Comparison of ENCODE assay signal across 33 cellular contexts in genomic region chr13:96403241-96403640, GRCh38.
"Had no signal": no experiment of that assay in that cellular context is flagged by ENCODE, and none has a peak within 500 bp of the region (broad histone marks: within the 10 kb centered on the region; RNA-seq: fewer than 3 reads in every experiment).

No MANE protein-coding gene starts in this region.

- H3K27me3 ChIP-seq: adrenal gland, body of pancreas, esophagus muscularis mucosa, foreskin keratinocyte, gastrocnemius medialis, heart left ventricle had no signal

- H3K9me3 ChIP-seq: adrenal gland, body of pancreas, esophagus muscularis mucosa, gastrocnemius medialis, heart left ventricle had no signal

- H3K36me3 ChIP-seq: adrenal gland, esophagus muscularis mucosa, gastrocnemius medialis, heart left ventricle had no signal

- H3K36me3 Mint-ChIP-seq: activated CD4-positive, alpha-beta memory T cell treated with anti-CD3 and anti-CD28 coated beads for 36 hours; activated CD8-positive, alpha-beta memory T cell treated with anti-CD3 and anti-CD28 coated beads, Interleukin-2, amount 10 ng/mL, durations not matched to agents 7 days and 5 days; activated naive CD4-positive, alpha-beta T cell treated with anti-CD3 and anti-CD28 coated beads, Interleukin-2, amount 50 U/mL, for 24 hours; activated naive CD8-positive, alpha-beta T cell treated with anti-CD3 and anti-CD28 coated beads for 36 hours had no signal

- H3K9me3 Mint-ChIP-seq: activated CD4-positive, alpha-beta memory T cell treated with anti-CD3 and anti-CD28 coated beads for 36 hours; activated CD4-positive, alpha-beta T cell treated with anti-CD3 and anti-CD28 coated beads, Interleukin-2, amount 10 ng/mL, durations not matched to agents 24 days and 14 days; activated naive CD4-positive, alpha-beta T cell treated with anti-CD3 and anti-CD28 coated beads, Interleukin-2, amount 50 U/mL, for 24 hours; activated naive CD8-positive, alpha-beta T cell treated with anti-CD3 and anti-CD28 coated beads, Interleukin-2, amount 50 U/mL, for 24 hours; activated T-helper 1 cell treated with anti-CD3 and anti-CD28 coated beads, Interleukin-12 subunit alpha, Interleukin-12 subunit beta, Interleukin-2, Interleukin-4 antibody, amounts not matched to agents 30 ng/mL and 10 ng/mL and 1 ng/mL, durations not matched to agents 14 hours and 24 hours and 36 hours had no signal

- H3K27ac Mint-ChIP-seq: activated CD4-positive, alpha-beta memory T cell treated with anti-CD3 and anti-CD28 coated beads for 36 hours; activated CD4-positive, alpha-beta T cell treated with anti-CD3 and anti-CD28 coated beads for 36 hours; activated CD4-positive, alpha-beta T cell treated with anti-CD3 and anti-CD28 coated beads, Interleukin-2, amount 10 ng/mL, durations not matched to agents 24 days and 14 days; activated CD8-positive, alpha-beta memory T cell treated with anti-CD3 and anti-CD28 coated beads, Interleukin-2, amount 10 ng/mL, durations not matched to agents 7 days and 5 days; activated CD8-positive, alpha-beta T cell treated with anti-CD3 and anti-CD28 coated beads, Interleukin-2, amount 10 ng/mL, durations not matched to agents 7 days and 5 days; activated naive CD4-positive, alpha-beta T cell treated with anti-CD3 and anti-CD28 coated beads for 36 hours; activated naive CD4-positive, alpha-beta T cell treated with anti-CD3 and anti-CD28 coated beads, Interleukin-2, amount 50 U/mL, for 24 hours; activated naive CD8-positive, alpha-beta T cell treated with anti-CD3 and anti-CD28 coated beads for 36 hours; activated naive CD8-positive, alpha-beta T cell treated with anti-CD3 and anti-CD28 coated beads, Interleukin-2, amount 50 U/mL, for 24 hours; activated T-cell treated with anti-CD3 and anti-CD28 coated beads, Interleukin-2, amount 50 U/mL, for 24 hours; activated T-helper 1 cell treated with anti-CD3 and anti-CD28 coated beads, Interleukin-12 subunit alpha, Interleukin-12 subunit beta, Interleukin-2, Interleukin-4 antibody, amounts not matched to agents 30 ng/mL and 10 ng/mL and 1 ng/mL, durations not matched to agents 14 hours and 24 hours and 36 hours; activated T-helper 2 cell treated with anti-CD3 and anti-CD28 coated beads, Interferon-gamma antibody, Interleukin-2, Interleukin-4, amounts not matched to agents 10 μg/mL and 5 μg/mL and 100 μg/mL, durations not matched to agents 14 hours and 24 hours and 36 hours; effector memory CD8-positive, alpha-beta T cell had no signal

- DNase-seq: activated CD4-positive, alpha-beta memory T cell treated with anti-CD3 and anti-CD28 coated beads for 36 hours; activated CD4-positive, alpha-beta T cell treated with anti-CD3 and anti-CD28 coated beads for 36 hours; activated CD4-positive, alpha-beta T cell treated with anti-CD3 and anti-CD28 coated beads, Interleukin-2, amount 10 ng/mL, durations not matched to agents 24 days and 14 days; activated CD4-positive, CD25-positive, alpha-beta regulatory T cell; activated CD4-positive, CD25-positive, alpha-beta regulatory T cell treated with anti-CD3 and anti-CD28 coated beads, Interleukin-2, amount 50 U/mL, for 72 hours; activated CD8-positive, alpha-beta memory T cell treated with anti-CD3 and anti-CD28 coated beads, Interleukin-2, amount 10 ng/mL, durations not matched to agents 7 days and 5 days; activated CD8-positive, alpha-beta memory T cell treated with anti-CD3 and anti-CD28 coated beads, Interleukin-2, amount 50 U/mL, for 4 hours; activated CD8-positive, alpha-beta T cell treated with anti-CD3 and anti-CD28 coated beads, Interleukin-2, amount 10 ng/mL, durations not matched to agents 7 days and 5 days; activated effector memory CD4-positive, alpha-beta T cell treated with anti-CD3 and anti-CD28 coated beads, Interleukin-2, amount 50 U/mL, for 16 hours; activated naive CD4-positive, alpha-beta T cell treated with anti-CD3 and anti-CD28 coated beads for 36 hours; activated naive CD8-positive, alpha-beta T cell treated with anti-CD3 and anti-CD28 coated beads for 36 hours; activated naive CD8-positive, alpha-beta T cell treated with anti-CD3 and anti-CD28 coated beads, Interleukin-2, amount 50 U/mL, for 24 hours; activated T-cell treated with anti-CD3 and anti-CD28 coated beads for 4 hours; activated T-cell treated with anti-CD3 and anti-CD28 coated beads, Interleukin-2, amount 50 U/mL, for 24 hours; adrenal gland; amygdala; aorta; body of pancreas; caudate nucleus; cortex of kidney; dermis blood vessel endothelial cell; effector CD4-positive, alpha-beta T cell; effector memory CD8-positive, alpha-beta T cell; erythroblast; foreskin keratinocyte; gastrocnemius medialis; glutamatergic neuron; heart left ventricle; hypothalamus had no signal

- H3K27me3 Mint-ChIP-seq: activated CD4-positive, alpha-beta memory T cell treated with anti-CD3 and anti-CD28 coated beads for 36 hours; activated CD4-positive, alpha-beta T cell treated with anti-CD3 and anti-CD28 coated beads, Interleukin-2, amount 10 ng/mL, durations not matched to agents 24 days and 14 days; activated CD8-positive, alpha-beta memory T cell treated with anti-CD3 and anti-CD28 coated beads, Interleukin-2, amount 10 ng/mL, durations not matched to agents 7 days and 5 days; activated naive CD4-positive, alpha-beta T cell treated with anti-CD3 and anti-CD28 coated beads, Interleukin-2, amount 50 U/mL, for 24 hours; activated naive CD8-positive, alpha-beta T cell treated with anti-CD3 and anti-CD28 coated beads for 36 hours; activated naive CD8-positive, alpha-beta T cell treated with anti-CD3 and anti-CD28 coated beads, Interleukin-2, amount 50 U/mL, for 24 hours; activated T-cell treated with anti-CD3 and anti-CD28 coated beads, Interleukin-2, amount 50 U/mL, for 24 hours; effector memory CD8-positive, alpha-beta T cell had no signal

- H3K4me3 ChIP-seq: adrenal gland, body of pancreas, esophagus muscularis mucosa, gastrocnemius medialis, heart left ventricle had no signal

- ATAC-seq: activated CD4-positive, alpha-beta T cell treated with anti-CD3 and anti-CD28 coated beads for 36 hours; activated CD8-positive, alpha-beta memory T cell treated with anti-CD3 and anti-CD28 coated beads, Interleukin-2, amount 10 ng/mL, durations not matched to agents 7 days and 5 days; activated CD8-positive, alpha-beta T cell treated with anti-CD3 and anti-CD28 coated beads, Interleukin-2, amount 10 ng/mL, durations not matched to agents 7 days and 5 days; activated naive CD8-positive, alpha-beta T cell treated with anti-CD3 and anti-CD28 coated beads, Interleukin-2, amount 50 U/mL, for 24 hours; body of pancreas; effector memory CD8-positive, alpha-beta T cell; foreskin keratinocyte; gastrocnemius medialis; heart left ventricle had no signal

- H3K4me1 Mint-ChIP-seq: activated CD4-positive, alpha-beta T cell treated with anti-CD3 and anti-CD28 coated beads for 36 hours; activated CD4-positive, alpha-beta T cell treated with anti-CD3 and anti-CD28 coated beads, Interleukin-2, amount 10 ng/mL, durations not matched to agents 24 days and 14 days; activated CD8-positive, alpha-beta memory T cell treated with anti-CD3 and anti-CD28 coated beads, Interleukin-2, amount 10 ng/mL, durations not matched to agents 7 days and 5 days; activated naive CD4-positive, alpha-beta T cell treated with anti-CD3 and anti-CD28 coated beads, Interleukin-2, amount 50 U/mL, for 24 hours; activated naive CD8-positive, alpha-beta T cell treated with anti-CD3 and anti-CD28 coated beads for 36 hours; activated naive CD8-positive, alpha-beta T cell treated with anti-CD3 and anti-CD28 coated beads, Interleukin-2, amount 50 U/mL, for 24 hours had no signal

- H3K27ac ChIP-seq: adrenal gland, body of pancreas, esophagus muscularis mucosa, foreskin keratinocyte, gastrocnemius medialis, heart left ventricle had no signal

- H3K4me1 ChIP-seq: adrenal gland, body of pancreas, esophagus muscularis mucosa, foreskin keratinocyte, gastrocnemius medialis, heart left ventricle had no signal

- H3K4me3 Mint-ChIP-seq: activated CD4-positive, alpha-beta memory T cell treated with anti-CD3 and anti-CD28 coated beads for 36 hours; activated CD4-positive, alpha-beta T cell treated with anti-CD3 and anti-CD28 coated beads for 36 hours; activated CD4-positive, alpha-beta T cell treated with anti-CD3 and anti-CD28 coated beads, Interleukin-2, amount 10 ng/mL, durations not matched to agents 24 days and 14 days; activated CD8-positive, alpha-beta memory T cell treated with anti-CD3 and anti-CD28 coated beads, Interleukin-2, amount 10 ng/mL, durations not matched to agents 7 days and 5 days; activated CD8-positive, alpha-beta T cell treated with anti-CD3 and anti-CD28 coated beads, Interleukin-2, amount 10 ng/mL, durations not matched to agents 7 days and 5 days; activated naive CD4-positive, alpha-beta T cell treated with anti-CD3 and anti-CD28 coated beads for 36 hours; activated naive CD4-positive, alpha-beta T cell treated with anti-CD3 and anti-CD28 coated beads, Interleukin-2, amount 50 U/mL, for 24 hours; activated naive CD8-positive, alpha-beta T cell treated with anti-CD3 and anti-CD28 coated beads for 36 hours; activated naive CD8-positive, alpha-beta T cell treated with anti-CD3 and anti-CD28 coated beads, Interleukin-2, amount 50 U/mL, for 24 hours; activated T-cell treated with anti-CD3 and anti-CD28 coated beads, Interleukin-2, amount 50 U/mL, for 24 hours; activated T-helper 1 cell treated with anti-CD3 and anti-CD28 coated beads, Interleukin-12 subunit alpha, Interleukin-12 subunit beta, Interleukin-2, Interleukin-4 antibody, amounts not matched to agents 30 ng/mL and 10 ng/mL and 1 ng/mL, durations not matched to agents 14 hours and 24 hours and 36 hours; effector memory CD8-positive, alpha-beta T cell had no signal
